ENCODE assay signal across 9 cellular contexts in the genomic region with DNA sequence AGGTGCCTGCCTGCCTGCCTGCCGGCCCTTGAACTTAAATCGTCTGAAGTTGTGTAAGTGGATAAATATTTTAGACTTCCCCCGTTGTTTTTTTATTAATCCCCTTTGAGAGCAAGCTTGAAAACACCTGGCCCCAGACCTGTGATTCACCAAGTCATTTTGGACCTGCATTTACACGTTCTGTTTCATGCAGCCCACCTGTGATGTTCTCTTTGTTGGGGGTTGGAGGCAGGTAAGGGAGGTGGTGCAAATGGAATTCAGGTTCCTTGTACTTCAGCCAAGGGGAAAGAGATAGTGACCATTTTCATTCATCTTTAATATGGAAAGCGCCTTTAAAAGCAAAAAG. TPM values are rescaled to one million over a fixed set of nuclear protein-coding genes. Genes with fewer than 3 reads are reported as not detected.
DNase-seq lines count a peak whose midpoint lies in the region; ATAC-seq and TF ChIP-seq lines count a peak whose summit lies in the region.
"Had no signal": no experiment of that assay in that cellular context is flagged by ENCODE, and none has a peak within 500 bp of the region (broad histone marks: within the 10 kb centered on the region; RNA-seq: fewer than 3 reads in every experiment).

No MANE protein-coding gene starts in this region.

- peaks cover 47% of the 10 kb centered on the region for H3K36me3 Mint-ChIP-seq in CD4-positive, alpha-beta T cell (ENCODE audit: low read depth)
- H3K36me3 Mint-ChIP-seq in nephron progenitor cell (ENCODE audit: low read depth) = no peaks in the 10 kb centered on the region

- H3K9me3 ChIP-seq in CD4-positive, alpha-beta T cell (ENCODE audit: control insufficient read depth, low read length) = no peaks in the 10 kb centered on the region
- H3K9me3 ChIP-seq in MG63 = no peaks in the 10 kb centered on the region
- H3K9me3 ChIP-seq in effector memory CD4-positive, alpha-beta T cell (ENCODE audit: control insufficient read depth, low read length) = no peaks in the 10 kb centered on the region

- POLR2A ChIA-PET in CD4-positive, alpha-beta T cell (lab: Charles Lee) = interaction anchor here (1.0 to 3.4 kb wide), 9 partner anchors 13 to 848 kb away, joined by 3 to 50 read pairs (median 3); a partner anchor contains a TSS

- H3K4me3 Mint-ChIP-seq in CD4-positive, alpha-beta T cell = peak overlapping the region; percentile 88
- peak overlapping the region; percentile 84 for H3K4me3 Mint-ChIP-seq in nephron progenitor cell

- TF ChIP-seq CTCF in CD4-positive, alpha-beta T cell (IDR thresholded peaks at IDR 0.05) = no peak
- TF ChIP-seq CTCF in nephron progenitor cell (IDR thresholded peaks at IDR 0.05) = no peak

- peak overlapping the region; percentile 76 for H3K27ac Mint-ChIP-seq in CD4-positive, alpha-beta T cell
- H3K27ac Mint-ChIP-seq in nephron progenitor cell = no peak overlapping the region

- peaks cover 4% of the 10 kb centered on the region for H3K36me3 ChIP-seq in MG63
- H3K36me3 ChIP-seq in effector memory CD4-positive, alpha-beta T cell (ENCODE audit: control insufficient read depth, insufficient read depth, low read length) = peaks cover 17% of the 10 kb centered on the region

- no peaks in the 10 kb centered on the region for H3K9me3 Mint-ChIP-seq in CD4-positive, alpha-beta T cell
- no peaks in the 10 kb centered on the region for H3K9me3 Mint-ChIP-seq in nephron progenitor cell

- CTCF ChIA-PET in CD4-positive, alpha-beta T cell (lab: Charles Lee) = interaction anchor here (0.8 kb wide), 1 partner anchor 13 kb away, joined by 3 read pairs; no protein-coding TSS in a partner anchor

- peaks cover 37% of the 10 kb centered on the region for H3K4me1 Mint-ChIP-seq in CD4-positive, alpha-beta T cell (ENCODE audit: low read depth)
- peaks cover 58% of the 10 kb centered on the region for H3K4me1 Mint-ChIP-seq in nephron progenitor cell

- H3K27ac ChIP-seq in CD4-positive, alpha-beta T cell (ENCODE audit: low read depth, low read length) = no peak overlapping the region
- peak overlapping the region; percentile 78 for H3K27ac ChIP-seq in effector memory CD4-positive, alpha-beta T cell (ENCODE audit: insufficient read depth, low read length, poor library complexity, severe bottlenecking)

- no peak for ATAC-seq in CD4-positive, alpha-beta T cell (ENCODE audit: poor library complexity)
- ATAC-seq in HG03457 (IDR thresholded peaks at IDR 0.05; ENCODE audit: unreplicated experiment) = no peak
- ATAC-seq in HG03432 (IDR thresholded peaks at IDR 0.05; ENCODE audit: unreplicated experiment) = no peak

- DNase-seq in CD4-positive, alpha-beta T cell = no peak
- DNase-seq in MG63 (no peak), nephron progenitor cell (no peak), hepatic stellate cell (ENCODE audit: low spot score) (no peak), kidney tubule cell (ENCODE audit: low spot score) (no peak)
- no peak for DNase-seq in effector memory CD4-positive, alpha-beta T cell
- DNase-seq: NK-92 treated with Interleukin-12 subunit alpha and Interleukin-12 subunit beta, amount 100 ng/mL, for 24 hours had no signal

- intact Hi-C loops in CD4-positive, alpha-beta T cell (cut with DNase I, micrococcal nuclease) = loop anchor here in 1 of 2 experiments (1.0 to 10.0 kb wide), 2 partner anchors 51 to 180 kb away; no protein-coding TSS in a partner anchor

- H3K4me1 ChIP-seq in effector memory CD4-positive, alpha-beta T cell (ENCODE audit: control insufficient read depth, insufficient read depth, low read length, poor library complexity, severe bottlenecking) = peaks cover 14% of the 10 kb centered on the region

- peak overlapping the region; percentile 69 for H3K4me3 ChIP-seq in MG63
- peak overlapping the region; percentile 97 for H3K4me3 ChIP-seq in effector memory CD4-positive, alpha-beta T cell (ENCODE audit: insufficient read depth, low read depth, low read length, poor library complexity, severe bottlenecking)

- no peaks in the 10 kb centered on the region for H3K27me3 ChIP-seq in CD4-positive, alpha-beta T cell (ENCODE audit: control insufficient read depth, insufficient read depth, low read length)
- no peaks in the 10 kb centered on the region for H3K27me3 ChIP-seq in MG63
- H3K27me3 ChIP-seq in effector memory CD4-positive, alpha-beta T cell (replicated peaks; ENCODE audit: control insufficient read depth, insufficient read depth, low read length, poor library complexity, severe bottlenecking) = no peaks in the 10 kb centered on the region

- no peaks in the 10 kb centered on the region for H3K27me3 Mint-ChIP-seq in CD4-positive, alpha-beta T cell
- peaks cover 46% of the 10 kb centered on the region for H3K27me3 Mint-ChIP-seq in nephron progenitor cell (ENCODE audit: low read depth, poor library complexity)

RNA-seq across cellular contexts. Expression of a gene that starts 1.2 kb away (rescaled TPM):
- 10 to 100 TPM; 16.4 to 16.7 TPM for total RNA-seq in CD4-positive, alpha-beta T cell
- total RNA-seq in MG63 (2014; rRNA removed; shearing (Covaris generic); ENCODE audit: low replicate concordance) = 2.1 and 5.0 TPM in 2 replicates

RNA-seq across cellular contexts. Expression of a gene that starts 18.8 kb away (rescaled TPM):
- under 1 TPM; 0.34 to 0.38 TPM for total RNA-seq in CD4-positive, alpha-beta T cell
- total RNA-seq in MG63 (2014; rRNA removed; shearing (Covaris generic); ENCODE audit: low replicate concordance) = not detected in 2 replicates
